8 cellular contexts compared by ENCODE assay signal in genomic region chr11:67118059-67118766, GRCh38.
DNase-seq lines count a peak whose midpoint lies in the region; ATAC-seq and TF ChIP-seq lines count a peak whose summit lies in the region.

No MANE protein-coding gene starts in this region.

- peaks cover 6% of the 10 kb centered on the region for H3K36me3 ChIP-seq in KOPT-K1 (ENCODE audit: insufficient read depth, low read length)
- peaks cover 0 to 4% of the 10 kb centered on the region in 2 donors for H3K36me3 ChIP-seq in mucosa of rectum (ENCODE audit: control insufficient read depth in 2 of 2, insufficient read depth in 2 of 2, low read length in 2 of 2)
- peaks cover 0 to 3% (median 0%) of the 10 kb centered on the region in 5 donors for H3K36me3 ChIP-seq in subcutaneous abdominal adipose tissue (ENCODE audit: control insufficient read depth in 5 of 5, insufficient read depth in 5 of 5, low read length in 5 of 5)

- H3K4me1 ChIP-seq in mucosa of rectum (ENCODE audit: control insufficient read depth in 2 of 2, insufficient read depth in 2 of 2, low read length in 2 of 2) (peaks cover 5 to 14% of the 10 kb centered on the region in 2 donors), subcutaneous abdominal adipose tissue (ENCODE audit: control insufficient read depth in 5 of 5, insufficient read depth in 5 of 5, low read length in 5 of 5) (peaks cover 0 to 40% (median 31%) of the 10 kb centered on the region in 5 donors)

- H3K9ac ChIP-seq in mucosa of rectum (ENCODE audit: low read depth in 1 of 2, low read length in 2 of 2) = peak overlapping the region; percentile 75 to 96
- peak overlapping the region in 3 of 5 donors; percentile 59 to 76 (median 72) for H3K9ac ChIP-seq in subcutaneous abdominal adipose tissue (ENCODE audit: low read length in 5 of 5)

- no peaks in the 10 kb centered on the region for H3K27me3 ChIP-seq in mucosa of rectum (ENCODE audit: control insufficient read depth in 2 of 2, insufficient read depth in 2 of 2, low read length in 2 of 2)
- no peaks in the 10 kb centered on the region for H3K27me3 ChIP-seq in subcutaneous abdominal adipose tissue (ENCODE audit: control insufficient read depth in 5 of 5, insufficient read depth in 4 of 5, low read length in 5 of 5)

- peak; percentile 18 for ATAC-seq in GM21526 (IDR thresholded peaks at IDR 0.05; ENCODE audit: low FRiP score, unreplicated experiment)
- ATAC-seq in GM19395 (IDR thresholded peaks at IDR 0.05; ENCODE audit: unreplicated experiment) = no peak

- TF ChIP-seq CTCF in epithelial cell of esophagus (IDR thresholded peaks at IDR 0.05; ENCODE audit: insufficient read depth, low read depth, low read length, missing control alignments) = no peak

- H3K4me3 ChIP-seq in epithelial cell of esophagus (ENCODE audit: low read length) = peak overlapping the region; percentile 25
- H3K4me3 ChIP-seq in mucosa of rectum (ENCODE audit: low read length in 2 of 2) = peak overlapping the region; percentile 67 to 69
- peak overlapping the region in 4 of 5 donors; percentile 61 to 72 (median 64) for H3K4me3 ChIP-seq in subcutaneous abdominal adipose tissue (ENCODE audit: low read depth in 1 of 5, low read length in 5 of 5)

- no peaks in the 10 kb centered on the region for H3K9me3 ChIP-seq in KOPT-K1 (ENCODE audit: insufficient read depth, low read length, poor library complexity, severe bottlenecking)
- no peaks in the 10 kb centered on the region for H3K9me3 ChIP-seq in mucosa of rectum (ENCODE audit: control insufficient read depth in 2 of 2, low read length in 2 of 2)
- H3K9me3 ChIP-seq in subcutaneous abdominal adipose tissue (ENCODE audit: control insufficient read depth in 5 of 5, low read length in 5 of 5) = no peaks in the 10 kb centered on the region

- DNase-seq in COLO668 (lab: John Stamatoyannopoulos, UW; ENCODE audit: unreplicated experiment) (peak; percentile 52), epithelial cell of esophagus (ENCODE audit: low read depth) (peak; percentile 32)
- DNase-seq in activated CD8-positive, alpha-beta memory T cell treated with anti-CD3 and anti-CD28 coated beads, Interleukin-2, amount 50 U/mL, for 48 hours = peak; percentile 77

- H3K27ac ChIP-seq in KOPT-K1 (ENCODE audit: low read depth, low read length, poor library complexity, severe bottlenecking) (peak overlapping the region; percentile 87), mucosa of rectum (ENCODE audit: low read depth in 2 of 2, low read length in 2 of 2) (peak overlapping the region; percentile 95 to 96), subcutaneous abdominal adipose tissue (ENCODE audit: low read depth, low read length) (peak overlapping the region; percentile 77)
